Comparison of ENCODE assay signal across 8 cellular contexts in genomic region chrX:16445166-16445752, GRCh38.
DNase-seq lines count a peak whose midpoint lies in the region; ATAC-seq and TF ChIP-seq lines count a peak whose summit lies in the region.

No MANE protein-coding gene starts in this region.

- no peak overlapping the region for H3K4me3 Mint-ChIP-seq in Calu3 (ENCODE audit: low read depth, unreplicated experiment)
- H3K4me3 Mint-ChIP-seq in activated B cell treated with CpG ODN at 0.5 μM for 24 hours, result no peak overlapping the region

- no peak overlapping the region for H3K4me2 ChIP-seq in neural cell (ENCODE audit: low read length)

- H3K9me3 ChIP-seq in neural cell (ENCODE audit: low read length), result no peaks in the 10 kb centered on the region

- CTCF ChIA-PET in Calu3 (lab: Charles Lee) (interaction anchor here (0.5 to 1.1 kb wide), 5 partner anchors 226 to 515 kb away, joined by 3 to 7 read pairs (median 5); partner anchors contain the start of gene GRPR), activated B cell treated with CpG ODN at 0.5 μM for 24 hours (lab: Charles Lee) (interaction anchor here (1.0 to 3.1 kb wide), 5 partner anchors 11 to 629 kb away, joined by 3 to 16 read pairs (median 4); partner anchors contain the start of genes AP1S2 and GRPR)

- DNase-seq in Calu3 (peak; percentile 32), LHCN-M2 (ENCODE audit: low read depth) (peak; percentile 33), activated B cell treated with CpG ODN at 0.5 μM for 24 hours (peak; percentile 15), dermis microvascular lymphatic vessel endothelial cell (ENCODE audit: low read depth in 2 of 2) (peak; percentile 21 to 34), DMS153 treated with DMSO at 0.1 percent for 48 hours (lab: John Stamatoyannopoulos, UW; ENCODE audit: unreplicated experiment) (no peak), NK-92 (lab: John Stamatoyannopoulos, UW; ENCODE audit: unreplicated experiment) (no peak)

- H3K36me3 ChIP-seq in neural cell (ENCODE audit: insufficient read depth, low read length), result no peaks in the 10 kb centered on the region

- no peak overlapping the region for H3K27ac ChIP-seq in neural cell (ENCODE audit: low read length)

- no peaks in the 10 kb centered on the region for H3K9me2 ChIP-seq in neural cell (ENCODE audit: insufficient read depth, low read length)

- no peak overlapping the region for H3K9ac ChIP-seq in neural cell (ENCODE audit: low read length)

- H3K27me3 Mint-ChIP-seq in Calu3 (ENCODE audit: unreplicated experiment) (no peaks in the 10 kb centered on the region), activated B cell treated with CpG ODN at 0.5 μM for 24 hours (peaks cover 2% of the 10 kb centered on the region)

- intact Hi-C loops in Calu3 (cut with micrococcal nuclease; ENCODE audit: unreplicated experiment) (loop anchor here (2.0 kb wide), 1 partner anchor 322 kb away; the partner anchor contains the start of gene GRPR), activated B cell treated with CpG ODN at 0.5 μM for 24 hours (cut with micrococcal nuclease) (loop anchor here (1.0 to 2.0 kb wide), 7 partner anchors 322 to 947 kb away; partner anchors contain the start of gene GRPR)

- H3K27ac Mint-ChIP-seq in Calu3 (ENCODE audit: unreplicated experiment), result no peak overlapping the region
- H3K27ac Mint-ChIP-seq in activated B cell treated with CpG ODN at 0.5 μM for 24 hours, result no peak overlapping the region

- TF ChIP-seq RAD21 in neural cell (conservative IDR thresholded peaks at IDR 0.05), result peak; percentile 78

- peak; percentile 70 for TF ChIP-seq CTCF in Calu3 (IDR thresholded peaks at IDR 0.05; ENCODE audit: unreplicated experiment)
- no peak for TF ChIP-seq CTCF in activated B cell treated with CpG ODN at 0.5 μM for 24 hours (IDR thresholded peaks at IDR 0.05)
- TF ChIP-seq CTCF in neural cell (IDR thresholded peaks at IDR 0.05; ENCODE audit: poor library complexity, severe bottlenecking), result peak; percentile 73

- BruUV-seq in Calu3 (replicated peaks; lab: Mats Ljungman, UMichigan), result no TSS peak

- TF ChIP-seq EP300 in neural cell (conservative IDR thresholded peaks at IDR 0.05; ENCODE audit: poor library complexity, severe bottlenecking), result no peak

- no peaks in the 10 kb centered on the region for H3K4me1 Mint-ChIP-seq in Calu3 (ENCODE audit: low read depth, unreplicated experiment)
- no peaks in the 10 kb centered on the region for H3K4me1 Mint-ChIP-seq in activated B cell treated with CpG ODN at 0.5 μM for 24 hours

- H3K27me3 ChIP-seq in neural cell (ENCODE audit: insufficient read depth, low read depth, low read length), result no peaks in the 10 kb centered on the region

- H2AFZ ChIP-seq in neural cell (ENCODE audit: low read depth, low read length), result no peak overlapping the region

- no peaks in the 10 kb centered on the region for H3F3A ChIP-seq in neural cell (ENCODE audit: insufficient read depth, low read length, poor library complexity, severe bottlenecking)

- H3K9me3 Mint-ChIP-seq in Calu3 (ENCODE audit: low read depth, unreplicated experiment) (no peaks in the 10 kb centered on the region), activated B cell treated with CpG ODN at 0.5 μM for 24 hours (no peaks in the 10 kb centered on the region)

- H3K79me2 ChIP-seq in neural cell (replicated peaks; ENCODE audit: insufficient read depth, low read length), result no peaks in the 10 kb centered on the region

- H3K36me3 Mint-ChIP-seq in Calu3 (ENCODE audit: insufficient read depth, unreplicated experiment), result no peaks in the 10 kb centered on the region
- no peaks in the 10 kb centered on the region for H3K36me3 Mint-ChIP-seq in activated B cell treated with CpG ODN at 0.5 μM for 24 hours (ENCODE audit: low read depth)

- no peaks in the 10 kb centered on the region for H4K20me1 ChIP-seq in neural cell (ENCODE audit: insufficient read depth)

- ATAC-seq in GM19324 (IDR thresholded peaks at IDR 0.05; ENCODE audit: low FRiP score, unreplicated experiment), result peak; percentile 67
- peak; percentile 62 for ATAC-seq in activated B cell treated with CpG ODN at 0.5 μM for 24 hours (ENCODE audit: low read depth)

- POLR2A ChIA-PET in activated B cell treated with CpG ODN at 0.5 μM for 24 hours (lab: Charles Lee), result no interaction called here

- H3K4me3 ChIP-seq in neural cell (ENCODE audit: low read length), result no peak overlapping the region

TF ChIP-seq in neural cell, 6 proteins besides CTCF, POLR2A, EP300 and RAD21:
- TF ChIP-seq POLR2AphosphoS5 (IDR thresholded peaks at IDR 0.05) (no peak), EZH2 (IDR thresholded peaks at IDR 0.05; ENCODE audit: borderline replicate concordance, insufficient read depth, low read length, poor library complexity, severe bottlenecking) (no peak), SMC3 (conservative IDR thresholded peaks at IDR 0.05; ENCODE audit: poor library complexity) (peak; percentile 79)

Comparison
In these comparisons a context has a peak if more than half of its experiments do, and no peak if none do; other contexts are left out.
1. DNase-seq: peak in Calu3 (single experiment), LHCN-M2 (single experiment), activated B cell treated with CpG ODN at 0.5 μM for 24 hours (single experiment) and dermis microvascular lymphatic vessel endothelial cell (2 of 2); none in DMS153 treated with DMSO at 0.1 percent for 48 hours (single experiment) and NK-92 (single experiment).